22 cellular contexts compared by ENCODE assay signal in the genomic region with DNA sequence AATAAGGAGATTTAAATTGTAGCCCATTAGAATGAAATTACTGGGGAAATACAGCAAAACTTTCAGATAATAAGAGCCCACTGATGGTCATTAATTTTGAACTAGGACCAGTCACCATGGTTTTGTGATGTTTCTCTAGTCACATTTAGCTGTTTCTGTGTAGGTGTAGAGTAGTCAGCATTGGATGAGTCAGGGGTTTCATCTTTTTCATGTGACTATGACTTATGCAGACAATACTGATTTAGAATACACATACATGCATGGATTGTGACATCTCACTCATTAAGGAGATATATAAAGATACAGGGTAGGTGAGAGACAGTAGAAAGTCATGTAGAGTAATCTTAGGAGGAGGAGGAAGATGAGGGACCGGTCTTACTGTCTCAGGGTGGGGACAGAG.
A peak's percentile ranks its signal among the peaks of the same experiment; 100 is the strongest.
DNase-seq lines count a peak whose midpoint lies in the region; ATAC-seq and TF ChIP-seq lines count a peak whose summit lies in the region.
"Had no signal": no experiment of that assay in that cellular context is flagged by ENCODE, and none has a peak within 500 bp of the region (broad histone marks: within the 10 kb centered on the region; RNA-seq: fewer than 3 reads in every experiment).

No MANE protein-coding gene starts in this region.

- BruUV-seq in MCF 10A (replicated peaks; lab: Mats Ljungman, UMichigan) = no TSS peak
- BruUV-seq in mammary epithelial cell (replicated peaks; lab: Mats Ljungman, UMichigan) = no TSS peak

- ATAC-seq in stimulated activated effector memory CD8-positive, alpha-beta T cell treated with anti-CD3 and anti-CD28 coated beads, Interleukin-12 subunit alpha, Interleukin-12 subunit beta, amount 100 ng/mL, for 72 hours = peak; percentile 67
- no peak for ATAC-seq in HG02610 (IDR thresholded peaks at IDR 0.05; ENCODE audit: unreplicated experiment)
- ATAC-seq: A549, HepG2, T-cell had no signal

- no peak overlapping the region for H3K9ac ChIP-seq in mammary epithelial cell (ENCODE audit: insufficient read depth, low read length)
- H3K9ac ChIP-seq: BLaER1, KMS-11, SK-N-SH had no signal

- WGBS in mammary epithelial cell (ENCODE audit: low coverage, missing lambda C conversion rate) = 92% methylated on average over 1 of the region's 1 CpG

- no peak overlapping the region for H2AFZ ChIP-seq in mammary epithelial cell (ENCODE audit: low read depth, low read length)

- intact Hi-C loops in MCF 10A (cut with micrococcal nuclease) = no loop called here
- intact Hi-C loops in breast epithelium (cut with DNase I; ENCODE audit: low total_unique reads) = no loop called here
- intact Hi-C loops in mammary epithelial cell (cut with micrococcal nuclease) = no loop called here

- TF ChIP-seq CTCF in MCF 10A (IDR thresholded peaks at IDR 0.05; ENCODE audit: unreplicated experiment) (no peak), breast epithelium (IDR thresholded peaks at IDR 0.05) (no peak), mammary epithelial cell (conservative IDR thresholded peaks at IDR 0.05 in 1 of 2, IDR thresholded peaks at IDR 0.05 in 1 of 2; ENCODE audit: extremely low read depth in 1 of 2, insufficient read depth in 1 of 2, low read depth in 1 of 2, low read length in 2 of 2) (no peak)

- CTCF ChIA-PET in MCF 10A (lab: Yijun Ruan, JAX) = interaction anchor here (0.6 kb wide), 2 partner anchors 31 to 165 kb away, joined by 3 to 4 read pairs; no protein-coding TSS in a partner anchor
- CTCF ChIA-PET in mammary epithelial cell (lab: Charles Lee; ENCODE audit: low non-redundant PET) = no interaction called here

- no peaks in the 10 kb centered on the region for H3K79me2 ChIP-seq in mammary epithelial cell (ENCODE audit: insufficient read depth, low read length)

- no peaks in the 10 kb centered on the region for H3K27me3 ChIP-seq in breast epithelium
- H3K27me3 ChIP-seq in mammary epithelial cell (ENCODE audit: insufficient read depth, low read length) = no peaks in the 10 kb centered on the region
- H3K27me3 ChIP-seq: BLaER1 had no signal

- no peak overlapping the region for H3K27ac Mint-ChIP-seq in MCF 10A (ENCODE audit: low read depth, unreplicated experiment)
- H3K27ac Mint-ChIP-seq in stimulated activated effector memory CD8-positive, alpha-beta T cell treated with anti-CD3 and anti-CD28 coated beads, Interleukin-12 subunit alpha, Interleukin-12 subunit beta, amount 100 ng/mL, for 72 hours = no peak overlapping the region
- H3K27ac Mint-ChIP-seq: CD4-positive, alpha-beta memory T cell; T-cell had no signal

- H3K4me3 ChIP-seq in breast epithelium (no peak overlapping the region), mammary epithelial cell (replicated peaks in 1 of 3; ENCODE audit: insufficient read depth in 1 of 3, low read depth in 2 of 3, low read length in 3 of 3) (no peak overlapping the region)
- H3K4me3 ChIP-seq: A549, BLaER1 had no signal

- peaks cover 5% of the 10 kb centered on the region for H3K4me1 Mint-ChIP-seq in MCF 10A (ENCODE audit: insufficient read depth, unreplicated experiment)
- no peaks in the 10 kb centered on the region for H3K4me1 Mint-ChIP-seq in stimulated activated effector memory CD8-positive, alpha-beta T cell treated with anti-CD3 and anti-CD28 coated beads, Interleukin-12 subunit alpha, Interleukin-12 subunit beta, amount 100 ng/mL, for 72 hours
- H3K4me1 Mint-ChIP-seq: CD4-positive, alpha-beta memory T cell; T-cell had no signal

- H3K36me3 ChIP-seq in breast epithelium (no peaks in the 10 kb centered on the region), mammary epithelial cell (ENCODE audit: insufficient read depth, low read length) (no peaks in the 10 kb centered on the region)
- H3K36me3 ChIP-seq: BLaER1 had no signal

- H3K4me3 Mint-ChIP-seq in MCF 10A (ENCODE audit: unreplicated experiment) = no peak overlapping the region
- H3K4me3 Mint-ChIP-seq in stimulated activated effector memory CD8-positive, alpha-beta T cell treated with anti-CD3 and anti-CD28 coated beads, Interleukin-12 subunit alpha, Interleukin-12 subunit beta, amount 100 ng/mL, for 72 hours = no peak overlapping the region
- H3K4me3 Mint-ChIP-seq: CD4-positive, alpha-beta memory T cell; T-cell had no signal

- TF ChIP-seq POLR2A in breast epithelium (IDR thresholded peaks at IDR 0.05) = no peak

- dilution Hi-C loops in mammary epithelial cell (cut with HindIII; ENCODE audit: low sequenced_read_pairs) = no loop called here

- DNase-seq in MCF 10A (ENCODE audit: unreplicated experiment) (peak; percentile 13), breast epithelium (ENCODE audit: low spot score in 2 of 2) (no peak), HT1080 (ENCODE audit: low read depth) (peak; percentile 26), mammary epithelial cell (peak; percentile 8), medulla oblongata (ENCODE audit: extremely low spot score) (no peak), OCI-M2 (lab: John Stamatoyannopoulos, UW; ENCODE audit: unreplicated experiment) (no peak)
- DNase-seq in stimulated activated effector memory CD8-positive, alpha-beta T cell treated with anti-CD3 and anti-CD28 coated beads, Interleukin-12 subunit alpha, Interleukin-12 subunit beta, amount 100 ng/mL, for 72 hours (ENCODE audit: low spot score in 2 of 2) = no peak
- DNase-seq: CD4-positive, alpha-beta memory T cell; HCEC 1CT; NCI-H1436; NCI-H1930; NCI-H446; NCI-H526 treated with DMSO at 0.1 percent for 48 hours; NK-92 treated with Interleukin-12 subunit alpha and Interleukin-12 subunit beta, amount 100 ng/mL, for 24 hours; SHP77 treated with DMSO at 0.1 percent for 48 hours; SK-N-SH; T-cell had no signal

- H3K36me3 Mint-ChIP-seq in MCF 10A (ENCODE audit: insufficient read depth, unreplicated experiment) = no peaks in the 10 kb centered on the region
- H3K36me3 Mint-ChIP-seq in stimulated activated effector memory CD8-positive, alpha-beta T cell treated with anti-CD3 and anti-CD28 coated beads, Interleukin-12 subunit alpha, Interleukin-12 subunit beta, amount 100 ng/mL, for 72 hours = no peaks in the 10 kb centered on the region
- H3K36me3 Mint-ChIP-seq: CD4-positive, alpha-beta memory T cell; T-cell had no signal

- H4K20me1 ChIP-seq in mammary epithelial cell (ENCODE audit: insufficient read depth, low read length) = no peaks in the 10 kb centered on the region
- H4K20me1 ChIP-seq: BLaER1 had no signal

- POLR2A ChIA-PET in MCF 10A (lab: Yijun Ruan, JAX) = no interaction called here

- in situ Hi-C loops in mammary epithelial cell (cut with MboI; ENCODE audit: low sequenced_read_pairs in 2 of 2) = no loop called here

- H3K4me1 ChIP-seq in breast epithelium = no peaks in the 10 kb centered on the region
- H3K4me1 ChIP-seq in mammary epithelial cell (ENCODE audit: insufficient read depth, low read length) = no peaks in the 10 kb centered on the region
- H3K4me1 ChIP-seq: A549, BLaER1 had no signal

- no peaks in the 10 kb centered on the region for H3K9me3 Mint-ChIP-seq in MCF 10A (ENCODE audit: unreplicated experiment)
- peaks cover 6% of the 10 kb centered on the region for H3K9me3 Mint-ChIP-seq in stimulated activated effector memory CD8-positive, alpha-beta T cell treated with anti-CD3 and anti-CD28 coated beads, Interleukin-12 subunit alpha, Interleukin-12 subunit beta, amount 100 ng/mL, for 72 hours
- H3K9me3 Mint-ChIP-seq: CD4-positive, alpha-beta memory T cell had no signal

- no peaks in the 10 kb centered on the region for H3K9me3 ChIP-seq in breast epithelium
- no peaks in the 10 kb centered on the region for H3K9me3 ChIP-seq in mammary epithelial cell (replicated peaks; ENCODE audit: insufficient read depth, low read length)
- H3K9me3 ChIP-seq: A549, BLaER1, SK-N-SH had no signal

- H3K27me3 Mint-ChIP-seq in MCF 10A (ENCODE audit: insufficient read depth, unreplicated experiment) = no peaks in the 10 kb centered on the region
- H3K27me3 Mint-ChIP-seq: CD4-positive, alpha-beta memory T cell; T-cell had no signal

- no peak overlapping the region for H3K27ac ChIP-seq in breast epithelium
- no peak overlapping the region for H3K27ac ChIP-seq in mammary epithelial cell (ENCODE audit: insufficient read depth, low read depth, low read length)
- H3K27ac ChIP-seq: A549, BLaER1, KMS-11 had no signal

- H3K4me2 ChIP-seq in mammary epithelial cell (ENCODE audit: insufficient read depth, low read depth, low read length) = no peak overlapping the region
- H3K4me2 ChIP-seq: A549, BLaER1, KMS-11, SK-N-SH had no signal

Comparison
In these comparisons a context has a peak if more than half of its experiments do, and no peak if none do; other contexts are left out.
1. DNase-seq: peak in MCF 10A (single experiment), HT1080 (single experiment) and mammary epithelial cell (single experiment); none in breast epithelium (0 of 2), stimulated activated effector memory CD8-positive, alpha-beta T cell treated with anti-CD3 and anti-CD28 coated beads, Interleukin-12 subunit alpha, Interleukin-12 subunit beta, amount 100 ng/mL, for 72 hours (0 of 2), medulla oblongata (single experiment) and OCI-M2 (single experiment).